20 cellular contexts compared by ENCODE assay signal in the genomic region with DNA sequence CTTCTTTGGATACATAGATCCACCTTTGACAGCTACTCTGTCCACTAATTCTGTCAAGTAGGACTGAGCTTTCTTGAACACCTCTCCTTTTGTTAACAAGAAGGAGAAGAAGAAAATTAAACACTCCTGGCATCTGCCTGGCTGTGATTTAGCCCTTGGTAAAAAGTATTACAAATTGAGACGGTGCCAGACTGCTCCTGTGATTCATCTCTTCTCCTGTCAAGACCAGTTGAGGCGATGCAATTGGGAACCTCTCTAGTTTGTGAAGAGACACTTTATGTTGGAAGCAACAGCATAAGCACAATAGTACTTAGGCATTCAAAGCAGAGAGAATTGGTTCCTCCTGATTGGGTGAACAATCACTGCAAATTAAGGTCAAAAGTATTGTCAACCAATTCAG.
DNase-seq lines count a peak whose midpoint lies in the region; ATAC-seq, FAIRE-seq and TF ChIP-seq lines count a peak whose summit lies in the region.
"Had no signal": no experiment of that assay in that cellular context is flagged by ENCODE, and none has a peak within 500 bp of the region (broad histone marks: within the 10 kb centered on the region; RNA-seq: fewer than 3 reads in every experiment).

No MANE protein-coding gene starts in this region.

- peak in 5 of 8 donors; percentile 36 to 63 (median 53) for ATAC-seq in heart right ventricle
- ATAC-seq: stimulated activated naive B cell treated with anti-CD40 and anti-IgM and Interleukin-4, amounts not matched to agents 10 μg/mL and 1 μg/mL and 100 μg/mL, for 72 hours had no signal

- no peaks in the 10 kb centered on the region for H3K36me3 Mint-ChIP-seq in immature natural killer cell
- H3K36me3 Mint-ChIP-seq: stimulated activated naive B cell treated with anti-CD40 and anti-IgM and Interleukin-4, amounts not matched to agents 10 μg/mL and 1 μg/mL and 100 μg/mL, for 72 hours had no signal

- peaks cover 0 to 1% (median 0%) of the 10 kb centered on the region in 6 donors for H3K9me3 Mint-ChIP-seq in immature natural killer cell
- H3K9me3 Mint-ChIP-seq: stimulated activated naive B cell treated with anti-CD40 and anti-IgM and Interleukin-4, amounts not matched to agents 10 μg/mL and 1 μg/mL and 100 μg/mL, for 72 hours had no signal

- FAIRE-seq in bronchial epithelial cell (lab: Jason Lieb, UNC): peak; percentile 76

- DNase-seq in DMS53 (lab: John Stamatoyannopoulos, UW): peak; percentile 23
- DNase-seq in DMS53 treated with DMSO at 0.1 percent for 48 hours (lab: John Stamatoyannopoulos, UW; ENCODE audit: unreplicated experiment): no peak
- peak; percentile 91 for DNase-seq in bronchial epithelial cell (ENCODE audit: low read depth)
- DNase-seq in heart right ventricle: peak in 1 of 2 donors; percentile 31
- peak; percentile 35 for DNase-seq in skeletal muscle cell (ENCODE audit: low read depth)
- DNase-seq in BE2C: no peak
- no peak for DNase-seq in immature natural killer cell
- no peak for DNase-seq in tibial artery
- DNase-seq: activated CD4-positive, alpha-beta T cell treated with anti-CD3 and anti-CD28 coated beads for 48 hours; amniotic stem cell; effector memory CD4-positive, alpha-beta T cell; foreskin melanocyte; KG1; NCI-H1048; NCI-H2081; NCI-H526 treated with DMSO at 0.1 percent for 48 hours; right cardiac atrium; SHP77; stimulated activated naive B cell treated with anti-CD40 and anti-IgM and Interleukin-4, amounts not matched to agents 10 μg/mL and 1 μg/mL and 100 μg/mL, for 72 hours had no signal

- H3K36me3 ChIP-seq in bronchial epithelial cell (ENCODE audit: control insufficient read depth, insufficient read depth, low read length) (no peaks in the 10 kb centered on the region), heart right ventricle (no peaks in the 10 kb centered on the region), BE2C (no peaks in the 10 kb centered on the region), tibial artery (no peaks in the 10 kb centered on the region)

- no peak overlapping the region for H3K4me3 ChIP-seq in bronchial epithelial cell (ENCODE audit: low read depth, low read length)
- H3K4me3 ChIP-seq in heart right ventricle: no peak overlapping the region
- no peak overlapping the region for H3K4me3 ChIP-seq in skeletal muscle cell (ENCODE audit: low read depth, low read length)
- H3K4me3 ChIP-seq in BE2C (ENCODE audit: low read depth, low read length): no peak overlapping the region
- H3K4me3 ChIP-seq in tibial artery: no peak overlapping the region

- no peak overlapping the region for H3K27ac Mint-ChIP-seq in immature natural killer cell
- H3K27ac Mint-ChIP-seq: stimulated activated naive B cell treated with anti-CD40 and anti-IgM and Interleukin-4, amounts not matched to agents 10 μg/mL and 1 μg/mL and 100 μg/mL, for 72 hours had no signal

- no peaks in the 10 kb centered on the region for H3K9me3 ChIP-seq in heart right ventricle
- no peaks in the 10 kb centered on the region for H3K9me3 ChIP-seq in BE2C
- no peaks in the 10 kb centered on the region for H3K9me3 ChIP-seq in tibial artery

- no peaks in the 10 kb centered on the region for H3K4me1 Mint-ChIP-seq in immature natural killer cell
- H3K4me1 Mint-ChIP-seq: stimulated activated naive B cell treated with anti-CD40 and anti-IgM and Interleukin-4, amounts not matched to agents 10 μg/mL and 1 μg/mL and 100 μg/mL, for 72 hours had no signal

- H3K27me3 ChIP-seq in bronchial epithelial cell (ENCODE audit: control insufficient read depth, insufficient read depth, low read length) (no peaks in the 10 kb centered on the region), heart right ventricle (no peaks in the 10 kb centered on the region), BE2C (no peaks in the 10 kb centered on the region), tibial artery (no peaks in the 10 kb centered on the region)

- no peak overlapping the region for H3K27ac ChIP-seq in heart right ventricle
- H3K27ac ChIP-seq in tibial artery: no peak overlapping the region
- H3K27ac ChIP-seq: 22Rv1 had no signal

- 46 to 69% methylated on average over 2 of the region's 2 CpGs for WGBS in heart right ventricle, 2 donors

- intact Hi-C loops in heart right ventricle (cut with DNase I): loop anchor here in 2 of 10 donors (5.0 to 10.0 kb wide), 2 partner anchors 71 to 91 kb away; a partner anchor contains a TSS
- intact Hi-C loops in tibial artery (cut with DNase I; ENCODE audit: low total_unique reads): no loop called here

- H3K4me3 Mint-ChIP-seq in immature natural killer cell: no peak overlapping the region
- H3K4me3 Mint-ChIP-seq: stimulated activated naive B cell treated with anti-CD40 and anti-IgM and Interleukin-4, amounts not matched to agents 10 μg/mL and 1 μg/mL and 100 μg/mL, for 72 hours had no signal

- H3K4me1 ChIP-seq in heart right ventricle: peaks cover 0 to 50% (median 38%) of the 10 kb centered on the region in 9 donors
- no peaks in the 10 kb centered on the region for H3K4me1 ChIP-seq in BE2C
- H3K4me1 ChIP-seq in tibial artery: peaks cover 0 to 30% (median 6%) of the 10 kb centered on the region in 4 donors

- peaks cover 0 to 4% (median 0%) of the 10 kb centered on the region in 3 donors for H3K27me3 Mint-ChIP-seq in immature natural killer cell (ENCODE audit: low read depth in 3 of 3)
- H3K27me3 Mint-ChIP-seq: stimulated activated naive B cell treated with anti-CD40 and anti-IgM and Interleukin-4, amounts not matched to agents 10 μg/mL and 1 μg/mL and 100 μg/mL, for 72 hours had no signal

- TF ChIP-seq CTCF in bronchial epithelial cell (IDR thresholded peaks at IDR 0.05; ENCODE audit: insufficient read depth, low read length, severe bottlenecking) (no peak), heart right ventricle (IDR thresholded peaks at IDR 0.05) (no peak), BE2C (IDR thresholded peaks at IDR 0.05; ENCODE audit: low read depth, low read length) (no peak), tibial artery (IDR thresholded peaks at IDR 0.05) (no peak)

Comparison
In these comparisons a context has a peak if more than half of its experiments do, and no peak if none do; other contexts are left out.
1. DNase-seq: peak in DMS53 (single experiment), bronchial epithelial cell (single experiment) and skeletal muscle cell (single experiment); none in DMS53 treated with DMSO at 0.1 percent for 48 hours (single experiment), BE2C (single experiment), immature natural killer cell (0 of 3) and tibial artery (0 of 2).